Comparison of ENCODE assay signal across 33 cellular contexts in the genomic region with DNA sequence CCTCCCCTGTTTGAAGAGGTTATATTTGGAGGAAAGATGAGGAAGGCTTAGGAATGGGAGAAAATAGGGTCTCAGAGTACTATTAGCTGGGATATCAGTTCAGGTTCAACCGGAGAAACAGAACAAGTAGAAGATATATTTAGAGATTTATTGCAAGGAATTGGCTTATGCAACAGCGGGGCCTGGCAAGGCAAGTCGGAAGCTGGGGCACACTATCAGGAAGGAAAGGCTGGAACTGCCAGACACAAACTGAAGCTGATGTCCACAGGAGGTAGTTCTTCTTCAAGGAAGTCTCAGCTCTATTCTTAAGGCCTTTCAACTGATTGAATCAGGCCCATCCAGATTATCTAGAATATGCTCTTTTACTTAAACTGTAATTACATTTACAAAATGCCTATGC.
"Had no signal": no experiment of that assay in that cellular context is flagged by ENCODE, and none has a peak within 500 bp of the region (broad histone marks: within the 10 kb centered on the region; RNA-seq: fewer than 3 reads in every experiment).

No MANE protein-coding gene starts in this region.

- H3K36me3 ChIP-seq: MG63 had no signal

- DNase-seq: MG63, MM.1S, MV-4-11, NCI-H1048, NCI-H1092, NCI-H1092 treated with DMSO at 0.1 percent for 48 hours, NCI-H1105, NCI-H1105 treated with DMSO at 0.1 percent for 48 hours, NCI-H1417, NCI-H1417 treated with DMSO at 0.1 percent for 48 hours, NCI-H1436, NCI-H1436 treated with DMSO at 0.1 percent for 48 hours, NCI-H146, NCI-H1694, NCI-H1694 treated with DMSO at 0.1 percent for 48 hours, NCI-H187, NCI-H187 treated with DMSO at 0.1 percent for 48 hours, NCI-H1930, NCI-H2029, NCI-H2029 treated with DMSO at 0.1 percent for 48 hours, NCI-H2081, NCI-H2081 treated with DMSO at 0.1 percent for 48 hours, NCI-H2107, NCI-H2171, NCI-H2171 treated with DMSO at 0.1 percent for 48 hours, NCI-H2227 treated with DMSO at 0.1 percent for 48 hours, NCI-H226, NCI-H345, NCI-H446, NCI-H446 treated with DMSO at 0.1 percent for 48 hours, NCI-H510A, NCI-H510A treated with DMSO at 0.1 percent for 48 hours, NCI-H524 had no signal

- H3K27me3 ChIP-seq: MG63 had no signal

- H3K9me3 ChIP-seq: MG63 had no signal

- H3K4me3 ChIP-seq: MG63 had no signal
